1 cellular context compared by ENCODE assay signal in genomic region chr10:79263951-79264350, GRCh38.
TF ChIP-seq lines count a peak whose summit lies in the region.

No MANE protein-coding gene starts in this region.

TF ChIP-seq in IMR-90, 13 proteins besides CTCF, POLR2A, EP300 and RAD21 (continued from another document):
- TF ChIP-seq, protein P1, sequence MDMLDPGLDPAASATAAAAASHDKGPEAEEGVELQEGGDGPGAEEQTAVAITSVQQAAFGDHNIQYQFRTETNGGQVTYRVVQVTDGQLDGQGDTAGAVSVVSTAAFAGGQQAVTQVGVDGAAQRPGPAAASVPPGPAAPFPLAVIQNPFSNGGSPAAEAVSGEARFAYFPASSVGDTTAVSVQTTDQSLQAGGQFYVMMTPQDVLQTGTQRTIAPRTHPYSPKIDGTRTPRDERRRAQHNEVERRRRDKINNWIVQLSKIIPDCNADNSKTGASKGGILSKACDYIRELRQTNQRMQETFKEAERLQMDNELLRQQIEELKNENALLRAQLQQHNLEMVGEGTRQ (IDR thresholded peaks at IDR 0.05; ENCODE audit: low read depth, low read length) = no peak
- TF ChIP-seq CEBPB (IDR thresholded peaks at IDR 0.05; ENCODE audit: low read depth, low read length) (no peak), MXI1 (IDR thresholded peaks at IDR 0.05; ENCODE audit: borderline replicate concordance, low read depth, low read length) (no peak), CHD1 (IDR thresholded peaks at IDR 0.05; ENCODE audit: low read depth, low read length) (no peak), MAZ (IDR thresholded peaks at IDR 0.05; ENCODE audit: borderline replicate concordance, low read depth, low read length) (no peak), FOS (IDR thresholded peaks at IDR 0.05; ENCODE audit: low read depth, low read length) (no peak), SMC3 (IDR thresholded peaks at IDR 0.05; ENCODE audit: low read depth, low read length) (no peak), BHLHE40 (IDR thresholded peaks at IDR 0.05; ENCODE audit: low read depth, low read length) (no peak), RFX5 (IDR thresholded peaks at IDR 0.05; ENCODE audit: low read depth, low read length) (no peak)
